8 cellular contexts compared by ENCODE assay signal in the genomic region with DNA sequence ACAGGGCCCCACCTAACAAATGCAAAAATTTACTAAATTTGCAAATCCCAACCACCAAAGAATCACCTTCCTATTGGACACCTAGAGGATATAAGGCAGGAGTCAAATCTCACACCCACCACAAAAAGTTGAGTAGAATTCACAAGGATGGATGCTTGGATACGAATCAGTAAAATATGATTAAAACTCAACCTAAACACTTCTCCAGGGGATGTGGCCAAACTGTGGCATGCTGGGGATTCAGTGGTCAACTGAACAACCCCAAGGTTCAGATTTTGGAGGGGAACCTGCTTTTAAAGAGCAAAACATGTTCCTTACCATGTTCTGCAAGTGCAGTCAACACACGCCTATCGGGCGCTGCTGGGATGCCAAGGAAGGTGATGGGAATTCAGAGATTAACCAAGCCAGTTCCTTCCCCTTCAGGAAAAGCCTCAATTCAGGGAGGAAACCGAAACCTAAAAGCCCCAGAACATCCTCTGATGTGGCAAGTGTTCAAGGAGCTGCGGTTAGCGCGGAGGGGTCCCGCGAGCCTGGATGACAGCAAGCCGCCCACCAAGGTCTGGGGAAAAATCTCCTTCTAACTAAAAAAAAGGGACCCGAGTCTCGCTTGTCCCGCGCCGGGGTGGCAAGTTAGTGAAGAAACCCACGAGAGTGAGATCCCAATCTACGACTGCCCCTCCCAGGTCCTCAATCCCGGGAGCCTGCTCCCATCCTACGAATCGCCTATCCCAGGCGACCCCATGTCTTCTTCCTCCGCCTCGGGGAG. TPM values are rescaled to one million over a fixed set of nuclear protein-coding genes. Genes with fewer than 3 reads are reported as not detected.
DNase-seq lines count a peak whose midpoint lies in the region; ATAC-seq and TF ChIP-seq lines count a peak whose summit lies in the region.

No MANE protein-coding gene starts in this region.

- H3K79me2 ChIP-seq in neural progenitor cell (ENCODE audit: low read depth): peaks cover 10% of the 10 kb centered on the region

- H3K9me3 ChIP-seq in neural progenitor cell (ENCODE audit: low read depth): no peaks in the 10 kb centered on the region

- no peaks in the 10 kb centered on the region for H4K20me1 ChIP-seq in neural progenitor cell (ENCODE audit: low read depth)

- H3K27ac Mint-ChIP-seq in activated CD4-positive, alpha-beta T cell treated with anti-CD3 and anti-CD28 coated beads, Interleukin-2, amount 10 ng/mL, durations not matched to agents 7 days and 5 days: peak overlapping the region; percentile 95
- peak overlapping the region; percentile 97 for H3K27ac Mint-ChIP-seq in activated T-cell treated with anti-CD3 and anti-CD28 coated beads, Interleukin-2, amount 50 U/mL, for 24 hours
- H3K27ac Mint-ChIP-seq in neural progenitor cell: no peak overlapping the region

- H3K27me3 ChIP-seq in neural progenitor cell: no peaks in the 10 kb centered on the region

- peaks cover 24% of the 10 kb centered on the region for H3F3A ChIP-seq in neural progenitor cell (ENCODE audit: low read depth)

- POLR2A ChIA-PET in activated CD4-positive, alpha-beta T cell treated with anti-CD3 and anti-CD28 coated beads, Interleukin-2, amount 10 ng/mL, durations not matched to agents 7 days and 5 days (lab: Charles Lee): interaction anchor here (0.7 to 0.8 kb wide), 2 partner anchors 31 to 93 kb away, joined by 4 to 17 read pairs; no protein-coding TSS in a partner anchor

- H3K9me3 Mint-ChIP-seq in activated CD4-positive, alpha-beta T cell treated with anti-CD3 and anti-CD28 coated beads, Interleukin-2, amount 10 ng/mL, durations not matched to agents 7 days and 5 days: peaks cover 2% of the 10 kb centered on the region
- no peaks in the 10 kb centered on the region for H3K9me3 Mint-ChIP-seq in activated T-cell treated with anti-CD3 and anti-CD28 coated beads, Interleukin-2, amount 50 U/mL, for 24 hours
- no peaks in the 10 kb centered on the region for H3K9me3 Mint-ChIP-seq in neural progenitor cell

- H3K4me1 ChIP-seq in neural progenitor cell: peaks cover 7% of the 10 kb centered on the region

- no peak for ATAC-seq in HG03442 (IDR thresholded peaks at IDR 0.05; ENCODE audit: unreplicated experiment)
- no peak for ATAC-seq in GM19455 (IDR thresholded peaks at IDR 0.05; ENCODE audit: unreplicated experiment)

- H3K4me3 Mint-ChIP-seq in activated CD4-positive, alpha-beta T cell treated with anti-CD3 and anti-CD28 coated beads, Interleukin-2, amount 10 ng/mL, durations not matched to agents 7 days and 5 days: peak overlapping the region; percentile 99
- peak overlapping the region; percentile 99 for H3K4me3 Mint-ChIP-seq in activated T-cell treated with anti-CD3 and anti-CD28 coated beads, Interleukin-2, amount 50 U/mL, for 24 hours
- H3K4me3 Mint-ChIP-seq in neural progenitor cell: peak overlapping the region; percentile 93

- peaks cover 46% of the 10 kb centered on the region for H3K36me3 Mint-ChIP-seq in activated CD4-positive, alpha-beta T cell treated with anti-CD3 and anti-CD28 coated beads, Interleukin-2, amount 10 ng/mL, durations not matched to agents 7 days and 5 days (ENCODE audit: low read depth)
- peaks cover 31% of the 10 kb centered on the region for H3K36me3 Mint-ChIP-seq in activated T-cell treated with anti-CD3 and anti-CD28 coated beads, Interleukin-2, amount 50 U/mL, for 24 hours (ENCODE audit: low read depth)
- H3K36me3 Mint-ChIP-seq in neural progenitor cell: no peaks in the 10 kb centered on the region

- H3K4me3 ChIP-seq in fibroblast of pulmonary artery (replicated peaks; ENCODE audit: low read depth, low read length) (peak overlapping the region; percentile 97), neural progenitor cell (peak overlapping the region; percentile 61)

- no peak for TF ChIP-seq CTCF in fibroblast of pulmonary artery (IDR thresholded peaks at IDR 0.05; ENCODE audit: low read length, missing control alignments)
- no peak for TF ChIP-seq CTCF in neural progenitor cell (IDR thresholded peaks at IDR 0.05)

- H2AFZ ChIP-seq in neural progenitor cell (replicated peaks): peak overlapping the region; percentile 81

- H3K27ac ChIP-seq in neural progenitor cell: no peak overlapping the region

- no peak overlapping the region for H3K9ac ChIP-seq in neural progenitor cell

- CTCF ChIA-PET in activated CD4-positive, alpha-beta T cell treated with anti-CD3 and anti-CD28 coated beads, Interleukin-2, amount 10 ng/mL, durations not matched to agents 7 days and 5 days (lab: Charles Lee): no interaction called here

- no peaks in the 10 kb centered on the region for H3K36me3 ChIP-seq in neural progenitor cell

- H3K27me3 Mint-ChIP-seq in activated CD4-positive, alpha-beta T cell treated with anti-CD3 and anti-CD28 coated beads, Interleukin-2, amount 10 ng/mL, durations not matched to agents 7 days and 5 days: no peaks in the 10 kb centered on the region
- no peaks in the 10 kb centered on the region for H3K27me3 Mint-ChIP-seq in activated T-cell treated with anti-CD3 and anti-CD28 coated beads, Interleukin-2, amount 50 U/mL, for 24 hours
- H3K27me3 Mint-ChIP-seq in neural progenitor cell (ENCODE audit: insufficient read depth, low read depth): peaks cover 25% of the 10 kb centered on the region

- H3K4me2 ChIP-seq in neural progenitor cell: peak overlapping the region; percentile 85

- DNase-seq in activated CD4-positive, alpha-beta T cell treated with anti-CD3 and anti-CD28 coated beads, Interleukin-2, amount 10 ng/mL, durations not matched to agents 7 days and 5 days: peak; percentile 52
- no peak for DNase-seq in activated CD4-positive, alpha-beta T cell treated with anti-CD3 and anti-CD28 coated beads for 48 hours
- DNase-seq in Kasumi-1 (lab: John Stamatoyannopoulos, UW): peak; percentile 16 to 44
- no peak for DNase-seq in activated T-cell treated with anti-CD3 and anti-CD28 coated beads, Interleukin-2, amount 50 U/mL, for 24 hours
- peak; percentile 32 for DNase-seq in fibroblast of pulmonary artery (ENCODE audit: low read depth)
- peak; percentile 44 for DNase-seq in neural progenitor cell (ENCODE audit: low spot score)

- H3K4me1 Mint-ChIP-seq in activated CD4-positive, alpha-beta T cell treated with anti-CD3 and anti-CD28 coated beads, Interleukin-2, amount 10 ng/mL, durations not matched to agents 7 days and 5 days: peaks cover 44% of the 10 kb centered on the region
- peaks cover 58% of the 10 kb centered on the region for H3K4me1 Mint-ChIP-seq in activated T-cell treated with anti-CD3 and anti-CD28 coated beads, Interleukin-2, amount 50 U/mL, for 24 hours (ENCODE audit: low read depth)
- peaks cover 11% of the 10 kb centered on the region for H3K4me1 Mint-ChIP-seq in neural progenitor cell

RNA-seq across cellular contexts. Expression of gene SAMHD1, which starts 0.9 kb away (rescaled TPM):
- total RNA-seq in activated CD4-positive, alpha-beta T cell treated with anti-CD3 and anti-CD28 coated beads, Interleukin-2, amount 10 ng/mL, durations not matched to agents 7 days and 5 days: 100 to 1,000 TPM; 396 to 408 TPM
- total RNA-seq in neural progenitor cell (ENCODE audit: low replicate concordance): 12.2 and 29.0 TPM in 2 replicates

Comparison
In these comparisons a context has a peak if more than half of its experiments do, and no peak if none do; other contexts are left out.
1. DNase-seq: peak in activated CD4-positive, alpha-beta T cell treated with anti-CD3 and anti-CD28 coated beads, Interleukin-2, amount 10 ng/mL, durations not matched to agents 7 days and 5 days (single experiment), Kasumi-1 (2 of 2), fibroblast of pulmonary artery (single experiment) and neural progenitor cell (single experiment); none in activated CD4-positive, alpha-beta T cell treated with anti-CD3 and anti-CD28 coated beads for 48 hours (single experiment) and activated T-cell treated with anti-CD3 and anti-CD28 coated beads, Interleukin-2, amount 50 U/mL, for 24 hours (single experiment).
2. RNA of gene SAMHD1, which starts 0.9 kb away (total RNA-seq): 396 to 408 TPM in activated CD4-positive, alpha-beta T cell treated with anti-CD3 and anti-CD28 coated beads, Interleukin-2, amount 10 ng/mL, durations not matched to agents 7 days and 5 days; 12.2 to 29.0 TPM in neural progenitor cell; every median in the first group is over 10 times any median in the second.
3. Peak in every context shown above with its lines, with median percentiles within 50 percentile points of each other: H3K4me3 Mint-ChIP-seq.